25 cellular contexts compared by ENCODE assay signal in the genomic region with DNA sequence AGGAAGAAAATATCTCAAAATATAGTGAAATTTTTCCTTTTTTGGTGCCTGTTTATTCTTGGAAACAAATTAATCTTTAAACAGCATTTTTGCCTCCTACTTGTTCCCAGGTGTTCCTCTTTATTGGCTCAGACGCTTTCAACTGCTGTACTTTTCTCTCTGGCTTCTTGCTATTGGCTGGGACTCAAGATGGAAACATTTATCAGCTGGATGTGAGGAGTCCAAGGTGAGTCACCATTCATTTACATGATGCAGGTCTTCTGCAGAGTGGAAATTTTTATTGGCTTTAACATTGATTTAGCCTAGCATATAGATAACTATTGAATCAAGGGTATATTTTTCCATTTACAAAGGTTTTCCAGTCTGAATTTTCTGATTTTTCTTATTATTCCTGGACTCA. TPM values are rescaled to one million over a fixed set of nuclear protein-coding genes. Genes with fewer than 3 reads are reported as not detected.
DNase-seq lines count a peak whose midpoint lies in the region; ATAC-seq, FAIRE-seq and TF ChIP-seq lines count a peak whose summit lies in the region.
"Had no signal": no experiment of that assay in that cellular context is flagged by ENCODE, and none has a peak within 500 bp of the region (broad histone marks: within the 10 kb centered on the region; RNA-seq: fewer than 3 reads in every experiment).

No MANE protein-coding gene starts in this region.

- no peaks in the 10 kb centered on the region for H3K27me3 Mint-ChIP-seq in activated CD4-positive, alpha-beta T cell treated with anti-CD3 and anti-CD28 coated beads for 36 hours

- peaks cover 14 to 16% of the 10 kb centered on the region in 2 donors for H3K36me3 ChIP-seq in small intestine (ENCODE audit: control insufficient read depth in 2 of 2, insufficient read depth in 2 of 2, low read length in 2 of 2)

- H3K9me3 Mint-ChIP-seq in activated CD4-positive, alpha-beta T cell treated with anti-CD3 and anti-CD28 coated beads for 36 hours (ENCODE audit: low read depth): no peaks in the 10 kb centered on the region
- H3K9me3 Mint-ChIP-seq: nephron had no signal

- 28 to 51% (median 32%) methylated on average over 1 of the region's 1 CpG for WGBS in small intestine, 3 donors

- no peak for DNase-seq in activated CD4-positive, alpha-beta T cell treated with anti-CD3 and anti-CD28 coated beads for 36 hours
- DNase-seq in activated CD4-positive, alpha-beta T cell treated with anti-CD3 and anti-CD28 coated beads for 48 hours: no peak
- DNase-seq in amniotic epithelial cell (ENCODE audit: low read depth) (peak; percentile 21), foreskin keratinocyte (peak in 1 of 2 donors; percentile 62), small intestine (peak; percentile 89)
- DNase-seq: activated CD8-positive, alpha-beta memory T cell treated with anti-CD3 and anti-CD28 coated beads, Interleukin-2, amount 50 U/mL, for 48 hours; activated gamma-delta T cell; NCI-H1092; NCI-H2029 treated with DMSO at 0.1 percent for 48 hours; NCI-H510A; stimulated activated CD4-positive, alpha-beta T cell treated with anti-CD3 and anti-CD28 coated beads, Interleukin-4, amount 100 ng/mL, for 24 hours had no signal

- no peak overlapping the region for H3K4me3 ChIP-seq in small intestine (ENCODE audit: low read depth in 1 of 2, low read length in 2 of 2)
- H3K4me3 ChIP-seq: BLaER1 treated with 17β-estradiol and CSF1 and Interleukin-3, amounts not matched to agents 10 nM and 100 nM; GM12878; hepatocyte; prostate gland; smooth muscle cell had no signal

- H3K4me1 Mint-ChIP-seq in activated CD4-positive, alpha-beta T cell treated with anti-CD3 and anti-CD28 coated beads for 36 hours: peaks cover 3% of the 10 kb centered on the region
- H3K4me1 Mint-ChIP-seq: nephron had no signal

- ATAC-seq in activated CD4-positive, alpha-beta T cell treated with anti-CD3 and anti-CD28 coated beads for 36 hours: peak; percentile 61
- peak; percentile 53 for ATAC-seq in foreskin keratinocyte
- ATAC-seq in GM21723 (IDR thresholded peaks at IDR 0.05; ENCODE audit: unreplicated experiment): no peak
- ATAC-seq in GM18511 (IDR thresholded peaks at IDR 0.05; ENCODE audit: unreplicated experiment): no peak
- ATAC-seq in GM19035 (IDR thresholded peaks at IDR 0.05; ENCODE audit: unreplicated experiment): no peak
- ATAC-seq: GM12878, HCT116 had no signal

- no peaks in the 10 kb centered on the region for H3K27me3 ChIP-seq in foreskin keratinocyte
- no peaks in the 10 kb centered on the region for H3K27me3 ChIP-seq in small intestine (ENCODE audit: control insufficient read depth in 2 of 2, insufficient read depth in 2 of 2, low read length in 2 of 2)
- H3K27me3 ChIP-seq: BLaER1 treated with 17β-estradiol and CSF1 and Interleukin-3, amounts not matched to agents 10 nM and 100 nM; hepatocyte had no signal

- H3K27ac Mint-ChIP-seq in activated CD4-positive, alpha-beta T cell treated with anti-CD3 and anti-CD28 coated beads for 36 hours: no peak overlapping the region
- H3K27ac Mint-ChIP-seq: nephron had no signal

- H3K36me3 Mint-ChIP-seq in activated CD4-positive, alpha-beta T cell treated with anti-CD3 and anti-CD28 coated beads for 36 hours (ENCODE audit: low read depth): peaks cover 36% of the 10 kb centered on the region

- H3K9me3 ChIP-seq in small intestine (ENCODE audit: control insufficient read depth, low read depth): no peaks in the 10 kb centered on the region
- H3K9me3 ChIP-seq: BLaER1 treated with 17β-estradiol and CSF1 and Interleukin-3, amounts not matched to agents 10 nM and 100 nM; prostate gland had no signal

- TF ChIP-seq CTCF in foreskin keratinocyte (conservative IDR thresholded peaks at IDR 0.05): no peak

- intact Hi-C loops in activated CD4-positive, alpha-beta T cell treated with anti-CD3 and anti-CD28 coated beads for 36 hours (cut with DNase I, micrococcal nuclease): no loop called here

- H3K4me1 ChIP-seq in foreskin keratinocyte (no peaks in the 10 kb centered on the region), small intestine (ENCODE audit: control insufficient read depth in 2 of 2, insufficient read depth in 1 of 2, low read depth in 1 of 2, low read length in 1 of 2) (no peaks in the 10 kb centered on the region)
- H3K4me1 ChIP-seq: prostate gland had no signal

- FAIRE-seq in small intestine (lab: Jason Lieb, UNC): no peak
- FAIRE-seq: GM12878 had no signal

- CTCF ChIA-PET in activated CD4-positive, alpha-beta T cell treated with anti-CD3 and anti-CD28 coated beads for 36 hours (lab: Charles Lee): interaction anchor here (0.6 kb wide), 1 partner anchor 610 kb away, joined by 4 read pairs; no protein-coding TSS in a partner anchor

- POLR2A ChIA-PET in activated CD4-positive, alpha-beta T cell treated with anti-CD3 and anti-CD28 coated beads for 36 hours (lab: Charles Lee): no interaction called here

- no peak overlapping the region for H3K4me3 Mint-ChIP-seq in activated CD4-positive, alpha-beta T cell treated with anti-CD3 and anti-CD28 coated beads for 36 hours
- H3K4me3 Mint-ChIP-seq: nephron had no signal

- H3K27ac ChIP-seq in foreskin keratinocyte (no peak overlapping the region), small intestine (ENCODE audit: low read depth in 1 of 2, low read length in 1 of 2) (no peak overlapping the region)
- H3K27ac ChIP-seq: BLaER1 treated with 17β-estradiol and CSF1 and Interleukin-3, amounts not matched to agents 10 nM and 100 nM; hepatocyte; KMS-11; prostate gland had no signal

RNA-seq across cellular contexts. Expression of a gene that starts 34.4 kb away (rescaled TPM):
- total RNA-seq in activated CD4-positive, alpha-beta T cell treated with anti-CD3 and anti-CD28 coated beads for 36 hours: under 1 TPM; 0.37 to 0.57 TPM
- total RNA-seq in foreskin keratinocyte: 0.07 TPM in 1 of 2 replicates, not detected in the other
- not detected in 2 replicates for polyA plus RNA-seq in foreskin keratinocyte
- 1 to 10 TPM in 1 of 3 donors, under 1 TPM in 2; 0.03 to 4.5 (median 0.54) TPM for polyA plus RNA-seq in small intestine
- total RNA-seq: chondrocyte, GM12878, kidney epithelial cell, mesenteric fat pad, smooth muscle cell had no signal
- polyA plus RNA-seq: hepatocyte, smooth muscle cell had no signal

RNA-seq across cellular contexts. Expression of a gene that starts 39.6 kb away (rescaled TPM):
- 10 to 100 TPM; 34.2 to 34.8 TPM for total RNA-seq in activated CD4-positive, alpha-beta T cell treated with anti-CD3 and anti-CD28 coated beads for 36 hours
- 12.0 and 16.1 TPM in 2 replicates for total RNA-seq in foreskin keratinocyte
- polyA plus RNA-seq in foreskin keratinocyte: 16.3 and 23.2 TPM in 2 replicates
- polyA plus RNA-seq in small intestine: 10 to 100 TPM in 2 of 3 donors, 1 to 10 TPM in 1; 9.2 to 14.1 (median 13.2) TPM

RNA-seq across cellular contexts. Expression of a gene that starts 39.8 kb away (rescaled TPM):
- total RNA-seq in activated CD4-positive, alpha-beta T cell treated with anti-CD3 and anti-CD28 coated beads for 36 hours: 100 to 1,000 TPM; 103 to 112 TPM
- total RNA-seq in foreskin keratinocyte: 75.8 and 77.2 TPM in 2 replicates
- polyA plus RNA-seq in foreskin keratinocyte: 101 and 108 TPM in 2 replicates
- polyA plus RNA-seq in small intestine: 100 to 1,000 TPM; 115 to 131 (median 123) TPM

Comparison
In these comparisons a context has a peak if more than half of its experiments do, and no peak if none do; other contexts are left out.
1. ATAC-seq: peak in activated CD4-positive, alpha-beta T cell treated with anti-CD3 and anti-CD28 coated beads for 36 hours (single experiment) and foreskin keratinocyte (single experiment); none in GM21723 (single experiment), GM18511 (single experiment) and GM19035 (single experiment).
2. DNase-seq: peak in amniotic epithelial cell (single experiment) and small intestine (single experiment); none in activated CD4-positive, alpha-beta T cell treated with anti-CD3 and anti-CD28 coated beads for 36 hours (single experiment) and activated CD4-positive, alpha-beta T cell treated with anti-CD3 and anti-CD28 coated beads for 48 hours (single experiment).